ENCODE assay signal across 24 cellular contexts in the genomic region with DNA sequence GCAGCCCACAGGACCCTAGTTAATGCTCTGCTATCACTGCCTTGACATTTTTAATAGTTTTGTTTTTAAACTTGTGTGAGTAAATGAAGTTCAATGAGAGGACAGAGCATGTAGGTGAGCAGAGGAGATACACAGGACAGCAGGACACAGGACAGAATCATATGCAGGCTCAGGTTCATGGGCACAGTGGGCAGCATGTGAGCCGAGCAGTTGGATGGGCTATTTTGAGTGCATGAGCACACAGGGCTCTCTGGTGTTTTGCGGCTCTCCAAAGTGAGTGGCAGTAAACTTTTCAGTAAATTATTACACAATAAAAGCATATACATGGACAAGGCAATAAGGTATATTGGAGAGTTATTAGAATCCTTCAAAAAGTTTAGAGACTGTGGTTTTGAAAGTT.
DNase-seq lines count a peak whose midpoint lies in the region; ATAC-seq and TF ChIP-seq lines count a peak whose summit lies in the region.
"Had no signal": no experiment of that assay in that cellular context is flagged by ENCODE, and none has a peak within 500 bp of the region (broad histone marks: within the 10 kb centered on the region; RNA-seq: fewer than 3 reads in every experiment).

No MANE protein-coding gene starts in this region.

- H3K36me3 Mint-ChIP-seq in activated CD8-positive, alpha-beta memory T cell treated with anti-CD3 and anti-CD28 coated beads, Interleukin-2, amount 10 ng/mL, durations not matched to agents 7 days and 5 days: peaks cover 2% of the 10 kb centered on the region
- no peaks in the 10 kb centered on the region for H3K36me3 Mint-ChIP-seq in CD8-positive, alpha-beta T cell
- H3K36me3 Mint-ChIP-seq in activated T-helper 1 cell treated with anti-CD3 and anti-CD28 coated beads, Interleukin-12 subunit alpha, Interleukin-12 subunit beta, Interleukin-2, Interleukin-4 antibody, amounts not matched to agents 30 ng/mL and 10 ng/mL and 1 ng/mL, durations not matched to agents 14 hours and 24 hours and 36 hours (ENCODE audit: low read depth): peaks cover 2% of the 10 kb centered on the region
- no peaks in the 10 kb centered on the region for H3K36me3 Mint-ChIP-seq in WTC11
- H3K36me3 Mint-ChIP-seq: naive B cell had no signal

- peaks cover 17% of the 10 kb centered on the region for H3K4me1 Mint-ChIP-seq in activated CD8-positive, alpha-beta memory T cell treated with anti-CD3 and anti-CD28 coated beads, Interleukin-2, amount 10 ng/mL, durations not matched to agents 7 days and 5 days
- peaks cover 13% of the 10 kb centered on the region for H3K4me1 Mint-ChIP-seq in CD8-positive, alpha-beta T cell (ENCODE audit: low read depth)
- H3K4me1 Mint-ChIP-seq in activated T-helper 1 cell treated with anti-CD3 and anti-CD28 coated beads, Interleukin-12 subunit alpha, Interleukin-12 subunit beta, Interleukin-2, Interleukin-4 antibody, amounts not matched to agents 30 ng/mL and 10 ng/mL and 1 ng/mL, durations not matched to agents 14 hours and 24 hours and 36 hours (ENCODE audit: low read depth): peaks cover 18% of the 10 kb centered on the region
- no peaks in the 10 kb centered on the region for H3K4me1 Mint-ChIP-seq in WTC11
- H3K4me1 Mint-ChIP-seq: naive B cell had no signal

- ATAC-seq in activated CD8-positive, alpha-beta memory T cell treated with anti-CD3 and anti-CD28 coated beads, Interleukin-2, amount 10 ng/mL, durations not matched to agents 7 days and 5 days: no peak
- ATAC-seq in CD8-positive, alpha-beta T cell: no peak
- ATAC-seq in WTC11: no peak

- peak overlapping the region; percentile 64 for H3K4me3 Mint-ChIP-seq in activated CD8-positive, alpha-beta memory T cell treated with anti-CD3 and anti-CD28 coated beads, Interleukin-2, amount 10 ng/mL, durations not matched to agents 7 days and 5 days
- H3K4me3 Mint-ChIP-seq in CD8-positive, alpha-beta T cell: peak overlapping the region; percentile 20
- H3K4me3 Mint-ChIP-seq in activated T-helper 1 cell treated with anti-CD3 and anti-CD28 coated beads, Interleukin-12 subunit alpha, Interleukin-12 subunit beta, Interleukin-2, Interleukin-4 antibody, amounts not matched to agents 30 ng/mL and 10 ng/mL and 1 ng/mL, durations not matched to agents 14 hours and 24 hours and 36 hours: peak overlapping the region; percentile 63
- no peak overlapping the region for H3K4me3 Mint-ChIP-seq in WTC11
- H3K4me3 Mint-ChIP-seq: naive B cell had no signal

- no peaks in the 10 kb centered on the region for H3K4me1 ChIP-seq in CD8-positive, alpha-beta T cell (ENCODE audit: insufficient read depth, low read length)
- H3K4me1 ChIP-seq: stomach, thyroid gland had no signal

- peaks cover 7% of the 10 kb centered on the region for H3K27me3 Mint-ChIP-seq in activated CD8-positive, alpha-beta memory T cell treated with anti-CD3 and anti-CD28 coated beads, Interleukin-2, amount 10 ng/mL, durations not matched to agents 7 days and 5 days
- H3K27me3 Mint-ChIP-seq in CD8-positive, alpha-beta T cell (ENCODE audit: low read depth): peaks cover 2% of the 10 kb centered on the region
- H3K27me3 Mint-ChIP-seq in activated T-helper 1 cell treated with anti-CD3 and anti-CD28 coated beads, Interleukin-12 subunit alpha, Interleukin-12 subunit beta, Interleukin-2, Interleukin-4 antibody, amounts not matched to agents 30 ng/mL and 10 ng/mL and 1 ng/mL, durations not matched to agents 14 hours and 24 hours and 36 hours (ENCODE audit: insufficient read depth): peaks cover 11% of the 10 kb centered on the region
- H3K27me3 Mint-ChIP-seq in WTC11 (ENCODE audit: low read depth): peaks cover 22% of the 10 kb centered on the region

- POLR2A ChIA-PET in CD8-positive, alpha-beta T cell (lab: Charles Lee): interaction anchor here (0.9 to 3.6 kb wide), 2 partner anchors 10 to 679 kb away, joined by 3 to 23 read pairs; no protein-coding TSS in a partner anchor
- POLR2A ChIA-PET in WTC11 (lab: Charles Lee): no interaction called here

- CTCF ChIA-PET in activated CD8-positive, alpha-beta memory T cell treated with anti-CD3 and anti-CD28 coated beads, Interleukin-2, amount 10 ng/mL, durations not matched to agents 7 days and 5 days (lab: Charles Lee): interaction anchor here (3.3 kb wide), 1 partner anchor 707 kb away, joined by 11 read pairs; no protein-coding TSS in a partner anchor
- CTCF ChIA-PET in CD8-positive, alpha-beta T cell (lab: Charles Lee): interaction anchor here (4.3 kb wide), 1 partner anchor 10 kb away, joined by 36 read pairs; no protein-coding TSS in a partner anchor
- CTCF ChIA-PET in WTC11 (lab: Charles Lee): interaction anchor here (0.7 to 3.7 kb wide), 3 partner anchors 11 to 116 kb away, joined by 3 to 42 read pairs (median 3); no protein-coding TSS in a partner anchor

- no peak overlapping the region for H3K4me3 ChIP-seq in CD8-positive, alpha-beta T cell (ENCODE audit: low read depth, low read length)
- H3K4me3 ChIP-seq: stomach, thyroid gland had no signal

- no peaks in the 10 kb centered on the region for H3K27me3 ChIP-seq in CD8-positive, alpha-beta T cell (ENCODE audit: insufficient read depth, low read length)

- TF ChIP-seq CTCF in CD8-positive, alpha-beta T cell (IDR thresholded peaks at IDR 0.05): no peak
- no peak for TF ChIP-seq CTCF in WTC11 (IDR thresholded peaks at IDR 0.05)

- no peaks in the 10 kb centered on the region for H3K36me3 ChIP-seq in CD8-positive, alpha-beta T cell (ENCODE audit: insufficient read depth, low read length)
- H3K36me3 ChIP-seq: brain microvascular endothelial cell, stomach, thyroid gland, WERI-Rb-1 had no signal

- no peak overlapping the region for H3K27ac ChIP-seq in CD8-positive, alpha-beta T cell (ENCODE audit: low read depth, low read length)
- H3K27ac ChIP-seq: brain microvascular endothelial cell, epithelial cell of prostate, HL-60, RWPE1, stomach, thyroid gland, WERI-Rb-1 had no signal

- peak overlapping the region; percentile 76 for H3K27ac Mint-ChIP-seq in activated CD8-positive, alpha-beta memory T cell treated with anti-CD3 and anti-CD28 coated beads, Interleukin-2, amount 10 ng/mL, durations not matched to agents 7 days and 5 days
- H3K27ac Mint-ChIP-seq in CD8-positive, alpha-beta T cell: no peak overlapping the region
- peak overlapping the region; percentile 13 for H3K27ac Mint-ChIP-seq in activated T-helper 1 cell treated with anti-CD3 and anti-CD28 coated beads, Interleukin-12 subunit alpha, Interleukin-12 subunit beta, Interleukin-2, Interleukin-4 antibody, amounts not matched to agents 30 ng/mL and 10 ng/mL and 1 ng/mL, durations not matched to agents 14 hours and 24 hours and 36 hours
- no peak overlapping the region for H3K27ac Mint-ChIP-seq in WTC11
- H3K27ac Mint-ChIP-seq: naive B cell had no signal

- intact Hi-C loops in CD8-positive, alpha-beta T cell (cut with DNase I, micrococcal nuclease): loop anchor here in 1 of 2 experiments (10.0 kb wide), 1 partner anchor 642 kb away; no protein-coding TSS in a partner anchor
- intact Hi-C loops in activated T-helper 1 cell treated with anti-CD3 and anti-CD28 coated beads, Interleukin-12 subunit alpha, Interleukin-12 subunit beta, Interleukin-2, Interleukin-4 antibody, amounts not matched to agents 30 ng/mL and 10 ng/mL and 1 ng/mL, durations not matched to agents 14 hours and 24 hours and 36 hours (cut with micrococcal nuclease): loop anchor here (10.0 kb wide), 1 partner anchor 992 kb away; no protein-coding TSS in a partner anchor

- DNase-seq in activated CD8-positive, alpha-beta memory T cell treated with anti-CD3 and anti-CD28 coated beads, Interleukin-2, amount 10 ng/mL, durations not matched to agents 7 days and 5 days: no peak
- DNase-seq in activated CD8-positive, alpha-beta memory T cell treated with anti-CD3 and anti-CD28 coated beads for 24 hours: no peak
- DNase-seq in CD8-positive, alpha-beta T cell: no peak
- DNase-seq in activated T-helper 1 cell treated with anti-CD3 and anti-CD28 coated beads, Interleukin-12 subunit alpha, Interleukin-12 subunit beta, Interleukin-2, Interleukin-4 antibody, amounts not matched to agents 30 ng/mL and 10 ng/mL and 1 ng/mL, durations not matched to agents 14 hours and 24 hours and 36 hours (ENCODE audit: low spot score): no peak
- DNase-seq in myocyte (ENCODE audit: low read depth) (peak; percentile 10), WTC11 (ENCODE audit: low spot score) (no peak), epidermal melanocyte (ENCODE audit: insufficient read length, low spot score) (no peak)
- no peak for DNase-seq in stimulated activated CD4-positive, alpha-beta T cell treated with anti-CD3 and anti-CD28 coated beads, Interleukin-4, amount 100 ng/mL, for 1 hour
- DNase-seq: amniotic stem cell, brain microvascular endothelial cell, DMS53, H7, naive B cell, NCI-H1436, NCI-H2081 treated with DMSO at 0.1 percent for 48 hours, NCI-H345, NCI-H82, nucleus accumbens, stomach, thyroid gland, WERI-Rb-1 had no signal

- no peaks in the 10 kb centered on the region for H3K9me3 Mint-ChIP-seq in activated CD8-positive, alpha-beta memory T cell treated with anti-CD3 and anti-CD28 coated beads, Interleukin-2, amount 10 ng/mL, durations not matched to agents 7 days and 5 days (ENCODE audit: low read depth)
- no peaks in the 10 kb centered on the region for H3K9me3 Mint-ChIP-seq in CD8-positive, alpha-beta T cell
- no peaks in the 10 kb centered on the region for H3K9me3 Mint-ChIP-seq in activated T-helper 1 cell treated with anti-CD3 and anti-CD28 coated beads, Interleukin-12 subunit alpha, Interleukin-12 subunit beta, Interleukin-2, Interleukin-4 antibody, amounts not matched to agents 30 ng/mL and 10 ng/mL and 1 ng/mL, durations not matched to agents 14 hours and 24 hours and 36 hours
- no peaks in the 10 kb centered on the region for H3K9me3 Mint-ChIP-seq in WTC11
- H3K9me3 Mint-ChIP-seq: naive B cell had no signal

- no peaks in the 10 kb centered on the region for H3K9me3 ChIP-seq in CD8-positive, alpha-beta T cell (ENCODE audit: low read length)
- H3K9me3 ChIP-seq: stomach, thyroid gland had no signal

TF ChIP-seq in WTC11, 78 proteins besides CTCF, POLR2A, EP300 and RAD21 (continues in another document):
- no peak for TF ChIP-seq ZNF232 (CRISPR knock-in tag; IDR thresholded peaks at IDR 0.05)
- no peak for TF ChIP-seq ZNF317 (CRISPR knock-in tag; IDR thresholded peaks at IDR 0.05; ENCODE audit: borderline replicate concordance, low read depth)
- no peak for TF ChIP-seq PRRX2 (CRISPR knock-in tag; IDR thresholded peaks at IDR 0.05)
- no peak for TF ChIP-seq ZNF396 (CRISPR knock-in tag; IDR thresholded peaks at IDR 0.05; ENCODE audit: borderline replicate concordance)

Comparison
In these comparisons a context has a peak if more than half of its experiments do, and no peak if none do; other contexts are left out.
1. H3K27ac Mint-ChIP-seq: peak in activated CD8-positive, alpha-beta memory T cell treated with anti-CD3 and anti-CD28 coated beads, Interleukin-2, amount 10 ng/mL, durations not matched to agents 7 days and 5 days (single experiment) and activated T-helper 1 cell treated with anti-CD3 and anti-CD28 coated beads, Interleukin-12 subunit alpha, Interleukin-12 subunit beta, Interleukin-2, Interleukin-4 antibody, amounts not matched to agents 30 ng/mL and 10 ng/mL and 1 ng/mL, durations not matched to agents 14 hours and 24 hours and 36 hours (single experiment); none in CD8-positive, alpha-beta T cell (single experiment) and WTC11 (single experiment).